ENCODE assay signal across 1 cellular context in the genomic region with DNA sequence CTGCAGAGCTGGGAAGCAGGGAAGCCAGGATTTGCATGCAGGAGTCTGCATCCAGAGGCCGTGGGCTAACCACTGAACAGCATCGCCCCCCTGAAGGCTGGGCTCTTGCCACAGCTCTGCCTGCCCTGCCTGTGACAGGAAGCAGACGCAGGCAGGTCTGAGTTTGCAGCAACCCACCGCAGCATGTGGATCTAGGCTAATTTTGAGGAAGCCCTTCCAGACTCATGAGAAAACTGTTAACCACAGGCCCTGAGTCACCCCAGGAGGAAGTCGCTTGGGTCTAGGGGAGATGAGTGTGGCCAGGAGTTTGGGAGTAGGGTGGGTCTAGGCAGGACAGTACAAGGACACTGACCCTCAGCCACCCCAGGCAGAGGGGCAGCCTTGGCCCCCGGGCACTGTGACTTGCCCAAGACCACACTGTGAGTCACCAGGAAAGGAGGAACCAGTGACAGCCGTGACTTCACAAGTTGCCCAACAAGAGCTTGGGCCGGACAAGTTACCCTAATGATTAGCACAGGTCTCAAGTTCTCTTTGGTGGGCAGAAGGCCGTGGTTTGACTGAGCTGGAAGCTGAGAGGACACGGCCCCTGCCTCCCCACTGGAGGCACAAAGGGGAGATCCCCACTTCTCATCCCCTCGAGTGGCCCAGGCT.
TF ChIP-seq lines count a peak whose summit lies in the region.

No MANE protein-coding gene starts in this region.

TF ChIP-seq in GM23338, 12 proteins besides CTCF, POLR2A, EP300 and RAD21 (continued from another document):
- TF ChIP-seq REST (IDR thresholded peaks at IDR 0.05; ENCODE audit: unreplicated experiment) (no peak), EZH2 (IDR thresholded peaks at IDR 0.05; ENCODE audit: low read depth, unreplicated experiment) (no peak), ZNF114 (CRISPR knock-in tag; IDR thresholded peaks at IDR 0.05) (no peak), ZNF462 (CRISPR knock-in tag; IDR thresholded peaks at IDR 0.05) (no peak), STAT1 (IDR thresholded peaks at IDR 0.05; ENCODE audit: unreplicated experiment) (no peak), NANOG (IDR thresholded peaks at IDR 0.05; ENCODE audit: borderline replicate concordance) (no peak), CREB1 (CRISPR knock-in tag; IDR thresholded peaks at IDR 0.05; ENCODE audit: low read depth) (no peak)
